Comparison of ENCODE assay signal across 10 cellular contexts in genomic region chr2:86223098-86223681, GRCh38. TPM values are rescaled to one million over a fixed set of nuclear protein-coding genes. Genes with fewer than 3 reads are reported as not detected.
DNase-seq lines count a peak whose midpoint lies in the region; ATAC-seq, FAIRE-seq and TF ChIP-seq lines count a peak whose summit lies in the region.
"Had no signal": no experiment of that assay in that cellular context is flagged by ENCODE, and none has a peak within 500 bp of the region (broad histone marks: within the 10 kb centered on the region; RNA-seq: fewer than 3 reads in every experiment).

No MANE protein-coding gene starts in this region.

- ATAC-seq in heart right ventricle (peak; percentile 79 to 88 (median 84)), HG03097 (IDR thresholded peaks at IDR 0.05; ENCODE audit: low FRiP score, unreplicated experiment) (no peak), GM18511 (IDR thresholded peaks at IDR 0.05; ENCODE audit: unreplicated experiment) (no peak)

- no peak for TF ChIP-seq CTCF in heart right ventricle (IDR thresholded peaks at IDR 0.05)

- H3K4me1 ChIP-seq in heart right ventricle = peaks cover 17 to 65% (median 50%) of the 10 kb centered on the region in 9 donors

- no peaks in the 10 kb centered on the region for H3K36me3 ChIP-seq in heart right ventricle

- no peak for TF ChIP-seq POLR2A in GM12891 (IDR thresholded peaks at IDR 0.05; ENCODE audit: low read depth, low read length)

- no peaks in the 10 kb centered on the region for H3K27me3 ChIP-seq in heart right ventricle

- intact Hi-C loops in heart right ventricle (cut with DNase I) = loop anchor here in 8 of 10 donors (2.0 to 10.0 kb wide), 8 partner anchors 52 to 222 kb away; partner anchors contain the start of gene KDM3A (in 3 of the 8)

- DNase-seq in EH (ENCODE audit: low read depth) (peak; percentile 65), anterior cingulate cortex (lab: John Stamatoyannopoulos, UW) (peak in 45 of 58 donors; percentile 9 to 77 (median 42)), heart right ventricle (peak; percentile 59 to 73), pons (ENCODE audit: low spot score) (peak; percentile 73), GOT3 (lab: John Stamatoyannopoulos, UW) (no peak), GM12891 (ENCODE audit: insufficient read length, low spot score) (no peak)
- DNase-seq: cerebellar nuclear complex, KG1 had no signal

- peak overlapping the region; percentile 77 to 94 (median 86) for H3K27ac ChIP-seq in heart right ventricle

- WGBS in heart right ventricle, 2 donors = 15 to 18% methylated on average over 8 of the region's 8 CpGs

- H3K4me3 ChIP-seq in heart right ventricle = peak overlapping the region in 1 of 10 donors; percentile 6

- H3K9me3 ChIP-seq in heart right ventricle = no peaks in the 10 kb centered on the region

- no peak for FAIRE-seq in GM12891 (lab: Jason Lieb, UNC)

TF ChIP-seq in GM12891, 5 proteins besides CTCF, POLR2A, EP300 and RAD21:
- TF ChIP-seq SPI1 (IDR thresholded peaks at IDR 0.05; ENCODE audit: low read depth, low read length) (no peak), POLR2AphosphoS5 (IDR thresholded peaks at IDR 0.05; ENCODE audit: low read depth, low read length) (no peak), POU2F2 (IDR thresholded peaks at IDR 0.05; ENCODE audit: low read depth, low read length) (no peak), PAX5 (IDR thresholded peaks at IDR 0.05; ENCODE audit: insufficient read depth, low read length, severe bottlenecking) (no peak), TAF1 (IDR thresholded peaks at IDR 0.05; ENCODE audit: low read depth, low read length) (no peak)

RNA-seq across cellular contexts. Expression of gene MRPL35, which starts 23.9 kb away (rescaled TPM):
- total RNA-seq in heart right ventricle = 100 to 1,000 TPM in 7 of 10 donors, 10 to 100 TPM in 3; 72.5 to 147 (median 113) TPM
- polyA plus RNA-seq in heart right ventricle = 10 to 100 TPM; 31.8 to 49.1 TPM
- 59.4 TPM for polyA plus RNA-seq in GM12891 (2012; ENCODE audit: low read depth, missing spikeins)

RNA-seq across cellular contexts. Expression of gene IMMT, which starts 27.9 kb away (rescaled TPM):
- total RNA-seq in heart right ventricle = 100 to 1,000 TPM; 211 to 333 (median 306) TPM
- 100 to 1,000 TPM in 1 of 2 donors, 10 to 100 TPM in 1; 48.2 to 135 TPM for polyA plus RNA-seq in heart right ventricle
- polyA plus RNA-seq in GM12891 (2012; ENCODE audit: low read depth, missing spikeins) = 77.0 TPM

Comparison
In these comparisons a context has a peak if more than half of its experiments do, and no peak if none do; other contexts are left out.
1. DNase-seq: peak in EH (single experiment), anterior cingulate cortex (45 of 58), heart right ventricle (2 of 2) and pons (single experiment); none in GOT3 (single experiment) and GM12891 (single experiment).
2. ATAC-seq: peak in heart right ventricle (8 of 8); none in HG03097 (single experiment) and GM18511 (single experiment).